ENCODE assay signal across 20 cellular contexts in the genomic region with DNA sequence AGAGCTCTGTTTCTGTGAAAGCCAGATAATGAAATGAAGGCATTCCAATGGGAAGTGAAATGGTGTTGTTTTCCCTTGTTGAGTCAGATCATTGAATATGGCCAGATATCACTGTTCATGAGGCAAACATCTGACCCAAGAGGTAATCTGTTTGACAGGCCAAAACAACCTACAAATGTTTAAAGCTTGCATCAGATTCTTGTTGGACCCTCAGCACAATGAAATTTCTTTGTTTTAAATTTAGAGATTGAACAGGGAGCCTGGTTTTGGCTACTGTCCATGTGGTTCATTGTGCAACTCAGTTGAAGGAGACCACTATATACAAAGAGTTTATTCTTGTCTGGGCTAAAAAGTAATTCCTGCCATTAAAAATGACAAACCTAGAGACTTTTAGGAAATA.
"Had no signal": no experiment of that assay in that cellular context is flagged by ENCODE, and none has a peak within 500 bp of the region (broad histone marks: within the 10 kb centered on the region; RNA-seq: fewer than 3 reads in every experiment).

No MANE protein-coding gene starts in this region.

- H3K27me3 ChIP-seq: tibial artery, uterus had no signal

- H3K4me3 ChIP-seq: skin epidermis, tibial artery, uterus had no signal

- H3K9me3 ChIP-seq: tibial artery, uterus had no signal

- H3K4me1 ChIP-seq: tibial artery, uterus had no signal

- ATAC-seq: activated CD8-positive, alpha-beta T cell treated with anti-CD3 and anti-CD28 coated beads, Interleukin-2, amount 10 ng/mL, durations not matched to agents 7 days and 5 days; activated naive CD4-positive, alpha-beta T cell treated with anti-CD3 and anti-CD28 coated beads, Interleukin-2, amount 50 U/mL, for 72 hours; left ventricle myocardium superior; natural killer cell treated with Interleukin-12 subunit alpha and Interleukin-12 subunit beta and Interleukin-15 and Interleukin-18, amount 100 ng/mL, for 72 hours had no signal

- H3K36me3 ChIP-seq: tibial artery, uterus had no signal

- H3K27ac ChIP-seq: skin epidermis, tibial artery, uterus had no signal

- DNase-seq: activated CD4-positive, alpha-beta T cell treated with anti-CD3 and anti-CD28 coated beads, Interleukin-2, amount 10 ng/mL, durations not matched to agents 24 days and 14 days; activated CD4-positive, CD25-positive, alpha-beta regulatory T cell; activated CD8-positive, alpha-beta memory T cell treated with anti-CD3 and anti-CD28 coated beads, Interleukin-2, amount 50 U/mL, for 4 hours; activated CD8-positive, alpha-beta T cell treated with anti-CD3 and anti-CD28 coated beads, Interleukin-2, amount 10 ng/mL, durations not matched to agents 7 days and 5 days; activated gamma-delta T cell; activated T-cell treated with anti-CD3 and anti-CD28 coated beads, Interleukin-2, amount 50 U/mL, for 48 hours; amniotic stem cell; effector memory CD4-positive, alpha-beta T cell; glutamatergic neuron; hypothalamus; kidney glomerular epithelial cell; left ventricle myocardium superior; mesenchymal stem cell; stimulated activated CD4-positive, alpha-beta T cell treated with anti-CD3 and anti-CD28 coated beads, Interleukin-4, amount 100 ng/mL, for 24 hours; stimulated activated naive CD4-positive, alpha-beta T cell; tibial artery; uterus had no signal
